8 cellular contexts compared by ENCODE assay signal in the genomic region with DNA sequence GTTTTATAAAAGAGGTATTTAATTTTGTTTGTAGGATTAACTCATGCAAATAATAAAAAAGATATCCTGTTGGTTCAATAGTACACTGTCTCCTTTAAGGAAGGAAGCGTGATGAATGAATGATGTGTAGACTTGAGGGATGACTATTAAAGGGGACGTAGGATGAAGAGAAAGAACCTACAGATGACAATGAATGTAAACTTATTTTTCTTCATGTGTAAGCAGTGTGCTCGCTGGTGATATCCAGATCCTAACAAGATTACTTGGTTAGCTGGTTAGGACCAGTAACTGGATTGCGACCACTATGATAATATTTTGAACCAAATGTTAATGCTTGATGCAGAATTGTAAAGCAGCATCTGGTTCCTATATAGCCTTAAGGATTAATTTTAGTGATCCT. TPM values are rescaled to one million over a fixed set of nuclear protein-coding genes. Genes with fewer than 3 reads are reported as not detected.
DNase-seq lines count a peak whose midpoint lies in the region; ATAC-seq and TF ChIP-seq lines count a peak whose summit lies in the region.

No MANE protein-coding gene starts in this region.

- TF ChIP-seq CTCF in MCF 10A (IDR thresholded peaks at IDR 0.05; ENCODE audit: unreplicated experiment) = no peak

- H3K4me3 Mint-ChIP-seq in MCF 10A (ENCODE audit: unreplicated experiment) = peak overlapping the region; percentile 92

- CTCF ChIA-PET in MCF 10A (lab: Yijun Ruan, JAX) = interaction anchor here (0.6 to 1.4 kb wide), 4 partner anchors 30 to 187 kb away, joined by 3 to 5 read pairs (median 4); no protein-coding TSS in a partner anchor

- no peaks in the 10 kb centered on the region for H3K9me2 ChIP-seq in Karpas-422 (replicated peaks; ENCODE audit: insufficient read depth, low read length)

- no peaks in the 10 kb centered on the region for H3K9me3 ChIP-seq in BLaER1
- H3K9me3 ChIP-seq in Karpas-422 (ENCODE audit: low read length) = no peaks in the 10 kb centered on the region
- no peaks in the 10 kb centered on the region for H3K9me3 ChIP-seq in muscle layer of duodenum (ENCODE audit: control insufficient read depth in 1 of 2, low read length in 2 of 2)

- no peak overlapping the region for H2AFZ ChIP-seq in Karpas-422 (ENCODE audit: low read length)

- H3K27me3 Mint-ChIP-seq in MCF 10A (ENCODE audit: insufficient read depth, unreplicated experiment) = no peaks in the 10 kb centered on the region

- H3K27ac ChIP-seq in BLaER1 = no peak overlapping the region
- H3K27ac ChIP-seq in Karpas-422 (ENCODE audit: low read length) = peak overlapping the region; percentile 91
- peak overlapping the region; percentile 99 for H3K27ac ChIP-seq in muscle layer of duodenum (ENCODE audit: low read length)

- H3K4me2 ChIP-seq in BLaER1 (peak overlapping the region; percentile 92), Karpas-422 (ENCODE audit: low read depth, low read length, poor library complexity, severe bottlenecking) (peak overlapping the region; percentile 72)

- H3K27ac Mint-ChIP-seq in MCF 10A (ENCODE audit: low read depth, unreplicated experiment) = peak overlapping the region; percentile 99

- H3K36me3 Mint-ChIP-seq in MCF 10A (ENCODE audit: insufficient read depth, unreplicated experiment) = peaks cover 46% of the 10 kb centered on the region

- H3K9ac ChIP-seq in BLaER1 (peak overlapping the region; percentile 63; the same call in 1 of the 2 replicates), Karpas-422 (ENCODE audit: low read length) (peak overlapping the region; percentile 99)

- H3K36me3 ChIP-seq in BLaER1 = peaks cover 22% of the 10 kb centered on the region; the same call in 1 of the 2 replicates
- H3K36me3 ChIP-seq in Karpas-422 (ENCODE audit: insufficient read depth, low read length) = peaks cover 32% of the 10 kb centered on the region
- peaks cover 14 to 17% of the 10 kb centered on the region in 2 donors for H3K36me3 ChIP-seq in muscle layer of duodenum (ENCODE audit: control insufficient read depth in 1 of 2, insufficient read depth in 2 of 2, low read length in 2 of 2)

- no peaks in the 10 kb centered on the region for H3K9me3 Mint-ChIP-seq in MCF 10A (ENCODE audit: unreplicated experiment)

- peaks cover 39% of the 10 kb centered on the region for H3K4me1 Mint-ChIP-seq in MCF 10A (ENCODE audit: insufficient read depth, unreplicated experiment)

- no TSS peak for BruUV-seq in MCF 10A (replicated peaks; lab: Mats Ljungman, UMichigan)

- intact Hi-C loops in MCF 10A (cut with micrococcal nuclease) = loop anchor here (1.0 to 5.0 kb wide), 2 partner anchors 67 to 143 kb away; no protein-coding TSS in a partner anchor

- POLR2A ChIA-PET in MCF 10A (lab: Yijun Ruan, JAX) = interaction anchor here (0.5 to 1.9 kb wide), 25 partner anchors 10 to 196 kb away, joined by 3 to 31 read pairs (median 5); a partner anchor contains a TSS

- no peak for ATAC-seq in HG03354 (IDR thresholded peaks at IDR 0.05; ENCODE audit: poor library complexity, severe bottlenecking, unreplicated experiment)

- H3K4me1 ChIP-seq in BLaER1 (peaks cover 56% of the 10 kb centered on the region), Karpas-422 (ENCODE audit: low read length) (peaks cover 64% of the 10 kb centered on the region), muscle layer of duodenum (ENCODE audit: control insufficient read depth in 1 of 2, insufficient read depth in 2 of 2, low read length in 2 of 2) (peaks cover 22 to 48% of the 10 kb centered on the region in 2 donors)

- DNase-seq in Karpas-422 (peak; percentile 61), MCF 10A (ENCODE audit: unreplicated experiment) (peak; percentile 21), ecto neural progenitor cell (ENCODE audit: low spot score) (no peak), NCI-H2171 treated with DMSO at 0.1 percent for 48 hours (lab: John Stamatoyannopoulos, UW) (no peak)
- no peak for DNase-seq in activated effector memory CD4-positive, alpha-beta T cell treated with anti-CD3 and anti-CD28 coated beads, Interleukin-2, amount 50 U/mL, for 16 hours

- no peaks in the 10 kb centered on the region for H3K27me3 ChIP-seq in BLaER1
- no peaks in the 10 kb centered on the region for H3K27me3 ChIP-seq in Karpas-422 (ENCODE audit: low read length)
- H3K27me3 ChIP-seq in muscle layer of duodenum (ENCODE audit: low read depth, low read length) = no peaks in the 10 kb centered on the region

- peaks cover 55% of the 10 kb centered on the region for H3K79me2 ChIP-seq in Karpas-422 (ENCODE audit: low read length)

- peak overlapping the region; percentile 88 for H3K4me3 ChIP-seq in BLaER1
- peak overlapping the region; percentile 98 for H3K4me3 ChIP-seq in Karpas-422 (ENCODE audit: low read length)
- peak overlapping the region; percentile 76 to 95 for H3K4me3 ChIP-seq in muscle layer of duodenum (ENCODE audit: low read depth in 1 of 2, low read length in 2 of 2)

- peaks cover 58% of the 10 kb centered on the region for H4K20me1 ChIP-seq in BLaER1
- peaks cover 31% of the 10 kb centered on the region for H4K20me1 ChIP-seq in Karpas-422 (ENCODE audit: insufficient read depth, low read depth, low read length)

RNA-seq across cellular contexts. Expression of a gene that starts 2.6 kb away (rescaled TPM):
- total RNA-seq in Karpas-422 (2014; rRNA removed; shearing (Covaris generic); ENCODE audit: low replicate concordance) = 55.0 and 58.9 TPM in 2 replicates
- total RNA-seq in MCF 10A (2022) = 111 and 112 TPM in 2 replicates

RNA-seq across cellular contexts. Expression of a gene that starts 42.9 kb away (rescaled TPM):
- 66.7 and 160 TPM in 2 replicates for total RNA-seq in Karpas-422 (2014; rRNA removed; shearing (Covaris generic); ENCODE audit: low replicate concordance)
- total RNA-seq in MCF 10A (2022) = 55.0 and 57.7 TPM in 2 replicates

Comparison
In these comparisons a context has a peak if more than half of its experiments do, and no peak if none do; other contexts are left out.
1. DNase-seq: peak in Karpas-422 (single experiment) and MCF 10A (single experiment); none in ecto neural progenitor cell (single experiment), activated effector memory CD4-positive, alpha-beta T cell treated with anti-CD3 and anti-CD28 coated beads, Interleukin-2, amount 50 U/mL, for 16 hours (single experiment) and NCI-H2171 treated with DMSO at 0.1 percent for 48 hours (single experiment).
2. Peak in every context shown above with its lines, with median percentiles within 50 percentile points of each other: H3K4me3 ChIP-seq.